In the genomic region with DNA sequence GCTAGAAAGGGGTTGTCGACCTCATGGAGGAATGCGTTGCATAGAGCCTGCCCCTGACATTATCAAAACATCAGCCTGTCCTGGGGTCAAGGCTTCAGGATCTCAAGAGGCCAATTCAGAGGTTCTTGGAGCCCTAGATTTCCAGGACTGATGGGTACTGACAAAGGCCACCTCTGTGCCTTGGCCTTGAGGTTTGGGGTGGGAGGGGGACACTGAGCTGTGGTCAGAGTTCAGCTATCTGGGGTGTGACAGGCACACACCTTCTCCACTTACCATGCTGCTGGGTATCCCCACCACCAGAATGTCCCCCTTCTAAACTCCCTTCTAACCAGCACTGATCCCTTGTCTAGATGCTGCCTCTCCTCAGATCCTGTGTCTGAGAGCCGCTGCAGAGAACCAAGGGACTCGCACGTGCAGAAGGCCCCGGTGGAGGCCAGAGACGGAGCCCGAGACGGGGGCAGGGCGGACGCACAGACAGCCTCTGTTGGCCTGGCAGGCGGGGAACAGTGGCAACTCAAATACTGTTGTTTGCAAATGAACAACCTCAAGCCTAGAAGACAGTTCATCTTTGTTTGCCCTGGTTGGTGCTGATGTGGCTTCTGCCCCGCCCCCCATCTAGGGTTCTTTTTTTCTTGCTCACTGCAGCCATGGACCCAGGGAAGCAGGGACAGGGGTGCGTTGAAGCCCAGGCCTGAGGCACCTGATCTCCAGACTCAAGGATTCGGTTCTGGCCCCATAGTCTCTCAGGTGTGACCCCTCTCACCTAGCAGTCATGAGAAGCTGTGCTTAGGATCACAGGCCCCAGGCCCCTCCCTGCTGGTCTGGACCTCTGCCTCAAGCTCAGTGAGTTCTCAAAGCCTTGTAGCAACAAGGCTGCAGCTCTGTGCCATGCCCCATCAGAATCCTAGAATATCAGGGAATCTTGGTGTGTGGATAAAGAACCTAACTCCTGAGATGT, we compare ENCODE assay signal across 1 cellular context.
TF ChIP-seq lines count a peak whose summit lies in the region.

No MANE protein-coding gene starts in this region.

TF ChIP-seq in HepG2, 621 proteins besides CTCF, POLR2A, EP300 and RAD21 (continues in another document):
- TF ChIP-seq ISL2 (CRISPR knock-in tag; IDR thresholded peaks at IDR 0.05) (peak; percentile 80; the same call in 1 of the 2 replicates), TCF7L2 (IDR thresholded peaks at IDR 0.05; ENCODE audit: low read depth, low read length) (no peak), ZNF546 (CRISPR knock-in tag; conservative IDR thresholded peaks at IDR 0.05) (no peak), YY1 (IDR thresholded peaks at IDR 0.05; ENCODE audit: insufficient read depth, insufficient replicate concordance, low read depth, low read length) (peak; percentile 34), HNF4A (CRISPR knock-in tag; IDR thresholded peaks at IDR 0.05) (peak; percentile 45), EZH2 (conservative IDR thresholded peaks at IDR 0.05; ENCODE audit: low read depth, low read length) (no peak), ATM (IDR thresholded peaks at IDR 0.05; ENCODE audit: borderline replicate concordance) (no peak), ZBTB7A (CRISPR knock-in tag; IDR thresholded peaks at IDR 0.05) (no peak; the same call in 1 of the 2 replicates), PRMT3 (CRISPR knock-in tag; IDR thresholded peaks at IDR 0.05; ENCODE audit: borderline replicate concordance, low read depth) (no peak), MXD4 (CRISPR knock-in tag; IDR thresholded peaks at IDR 0.05) (peak; percentile 46; the same call in 1 of the 2 replicates), WIZ (CRISPR knock-in tag; IDR thresholded peaks at IDR 0.05) (no peak), SPEN (CRISPR knock-in tag; IDR thresholded peaks at IDR 0.05; ENCODE audit: low read depth) (no peak), ZNF850 (CRISPR knock-in tag; conservative IDR thresholded peaks at IDR 0.05) (no peak), TP53 (CRISPR knock-in tag; conservative IDR thresholded peaks at IDR 0.05) (0 out of 2 replicates have a peak, but pooled peaks have one; percentile 51), ZNF30 (CRISPR knock-in tag; IDR thresholded peaks at IDR 0.05) (no peak), MTF2 (CRISPR knock-in tag; IDR thresholded peaks at IDR 0.05; ENCODE audit: borderline replicate concordance) (no peak), SALL1 (CRISPR knock-in tag; IDR thresholded peaks at IDR 0.05) (peak; percentile 76), ADNP (CRISPR knock-in tag; IDR thresholded peaks at IDR 0.05) (0 out of 2 replicates have a peak, but pooled peaks have one; percentile 53), HNRNPUL1 (IDR thresholded peaks at IDR 0.05; ENCODE audit: low read depth, low read length) (no peak), ZNF121 (CRISPR knock-in tag; IDR thresholded peaks at IDR 0.05) (no peak), ZNF569 (CRISPR knock-in tag; IDR thresholded peaks at IDR 0.05; ENCODE audit: borderline replicate concordance) (no peak), SOX13 (IDR thresholded peaks at IDR 0.05) (0 out of 2 replicates have a peak, but pooled peaks have one; percentile 48), SOX13 (CRISPR knock-in tag; conservative IDR thresholded peaks at IDR 0.05 in 1 of 2, IDR thresholded peaks at IDR 0.05 in 1 of 2) (peak in 1 of 2 experiments; percentile 87; a peak in 2 of 4 replicates), ZFX (CRISPR knock-in tag; IDR thresholded peaks at IDR 0.05; ENCODE audit: low read depth) (peak; percentile 79), ZNF572 (CRISPR knock-in tag; IDR thresholded peaks at IDR 0.05) (no peak), ZNF224 (CRISPR knock-in tag; IDR thresholded peaks at IDR 0.05) (no peak), MBNL3 (CRISPR knock-in tag; conservative IDR thresholded peaks at IDR 0.05) (no peak), ZNF781 (CRISPR knock-in tag; IDR thresholded peaks at IDR 0.05; ENCODE audit: borderline replicate concordance, not compliant biosample characterization) (no peak), XRCC5 (optimal IDR thresholded peaks at IDR 0.05; ENCODE audit: low read length) (peak; percentile 42), SNRNP70 (IDR thresholded peaks at IDR 0.05; ENCODE audit: low read depth, low read length) (no peak), NFATC3 (CRISPR knock-in tag; IDR thresholded peaks at IDR 0.05) (no peak), ZNF446 (CRISPR knock-in tag; IDR thresholded peaks at IDR 0.05) (no peak), SAFB2 (CRISPR knock-in tag; IDR thresholded peaks at IDR 0.05; ENCODE audit: borderline replicate concordance, low read depth) (0 out of 2 replicates have a peak, but pooled peaks have one; percentile 8), ZNF747 (CRISPR knock-in tag; IDR thresholded peaks at IDR 0.05; ENCODE audit: borderline replicate concordance) (0 out of 2 replicates have a peak, but pooled peaks have one; percentile 17), ZNF138 (CRISPR knock-in tag; IDR thresholded peaks at IDR 0.05; ENCODE audit: low read depth) (0 out of 2 replicates have a peak, but pooled peaks have one; percentile 27), ELF3 (CRISPR knock-in tag; IDR thresholded peaks at IDR 0.05) (0 out of 2 replicates have a peak, but pooled peaks have one; percentile 28)
- TF ChIP-seq, protein P1, sequence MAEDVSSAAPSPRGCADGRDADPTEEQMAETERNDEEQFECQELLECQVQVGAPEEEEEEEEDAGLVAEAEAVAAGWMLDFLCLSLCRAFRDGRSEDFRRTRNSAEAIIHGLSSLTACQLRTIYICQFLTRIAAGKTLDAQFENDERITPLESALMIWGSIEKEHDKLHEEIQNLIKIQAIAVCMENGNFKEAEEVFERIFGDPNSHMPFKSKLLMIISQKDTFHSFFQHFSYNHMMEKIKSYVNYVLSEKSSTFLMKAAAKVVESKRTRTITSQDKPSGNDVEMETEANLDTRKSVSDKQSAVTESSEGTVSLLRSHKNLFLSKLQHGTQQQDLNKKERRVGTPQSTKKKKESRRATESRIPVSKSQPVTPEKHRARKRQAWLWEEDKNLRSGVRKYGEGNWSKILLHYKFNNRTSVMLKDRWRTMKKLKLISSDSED (CRISPR knock-in tag; IDR thresholded peaks at IDR 0.05): no peak
- TF ChIP-seq, protein P2, sequence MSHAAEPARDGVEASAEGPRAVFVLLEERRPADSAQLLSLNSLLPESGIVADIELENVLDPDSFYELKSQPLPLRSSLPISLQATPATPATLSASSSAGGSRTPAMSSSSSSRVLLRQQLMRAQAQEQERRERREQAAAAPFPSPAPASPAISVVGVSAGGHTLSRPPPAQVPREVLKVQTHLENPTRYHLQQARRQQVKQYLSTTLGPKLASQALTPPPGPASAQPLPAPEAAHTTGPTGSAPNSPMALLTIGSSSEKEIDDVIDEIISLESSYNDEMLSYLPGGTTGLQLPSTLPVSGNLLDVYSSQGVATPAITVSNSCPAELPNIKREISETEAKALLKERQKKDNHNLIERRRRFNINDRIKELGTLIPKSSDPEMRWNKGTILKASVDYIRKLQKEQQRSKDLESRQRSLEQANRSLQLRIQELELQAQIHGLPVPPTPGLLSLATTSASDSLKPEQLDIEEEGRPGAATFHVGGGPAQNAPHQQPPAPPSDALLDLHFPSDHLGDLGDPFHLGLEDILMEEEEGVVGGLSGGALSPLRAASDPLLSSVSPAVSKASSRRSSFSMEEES (CRISPR knock-in tag; IDR thresholded peaks at IDR 0.05): no peak
- TF ChIP-seq, protein P3, sequence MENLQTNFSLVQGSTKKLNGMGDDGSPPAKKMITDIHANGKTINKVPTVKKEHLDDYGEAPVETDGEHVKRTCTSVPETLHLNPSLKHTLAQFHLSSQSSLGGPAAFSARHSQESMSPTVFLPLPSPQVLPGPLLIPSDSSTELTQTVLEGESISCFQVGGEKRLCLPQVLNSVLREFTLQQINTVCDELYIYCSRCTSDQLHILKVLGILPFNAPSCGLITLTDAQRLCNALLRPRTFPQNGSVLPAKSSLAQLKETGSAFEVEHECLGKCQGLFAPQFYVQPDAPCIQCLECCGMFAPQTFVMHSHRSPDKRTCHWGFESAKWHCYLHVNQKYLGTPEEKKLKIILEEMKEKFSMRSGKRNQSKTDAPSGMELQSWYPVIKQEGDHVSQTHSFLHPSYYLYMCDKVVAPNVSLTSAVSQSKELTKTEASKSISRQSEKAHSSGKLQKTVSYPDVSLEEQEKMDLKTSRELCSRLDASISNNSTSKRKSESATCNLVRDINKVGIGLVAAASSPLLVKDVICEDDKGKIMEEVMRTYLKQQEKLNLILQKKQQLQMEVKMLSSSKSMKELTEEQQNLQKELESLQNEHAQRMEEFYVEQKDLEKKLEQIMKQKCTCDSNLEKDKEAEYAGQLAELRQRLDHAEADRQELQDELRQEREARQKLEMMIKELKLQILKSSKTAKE (CRISPR knock-in tag; IDR thresholded peaks at IDR 0.05; ENCODE audit: borderline replicate concordance): peak; percentile 89
- TF ChIP-seq, protein P4, sequence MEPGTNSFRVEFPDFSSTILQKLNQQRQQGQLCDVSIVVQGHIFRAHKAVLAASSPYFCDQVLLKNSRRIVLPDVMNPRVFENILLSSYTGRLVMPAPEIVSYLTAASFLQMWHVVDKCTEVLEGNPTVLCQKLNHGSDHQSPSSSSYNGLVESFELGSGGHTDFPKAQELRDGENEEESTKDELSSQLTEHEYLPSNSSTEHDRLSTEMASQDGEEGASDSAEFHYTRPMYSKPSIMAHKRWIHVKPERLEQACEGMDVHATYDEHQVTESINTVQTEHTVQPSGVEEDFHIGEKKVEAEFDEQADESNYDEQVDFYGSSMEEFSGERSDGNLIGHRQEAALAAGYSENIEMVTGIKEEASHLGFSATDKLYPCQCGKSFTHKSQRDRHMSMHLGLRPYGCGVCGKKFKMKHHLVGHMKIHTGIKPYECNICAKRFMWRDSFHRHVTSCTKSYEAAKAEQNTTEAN (CRISPR knock-in tag; conservative IDR thresholded peaks at IDR 0.05): peak; percentile 69
- TF ChIP-seq, protein P5, sequence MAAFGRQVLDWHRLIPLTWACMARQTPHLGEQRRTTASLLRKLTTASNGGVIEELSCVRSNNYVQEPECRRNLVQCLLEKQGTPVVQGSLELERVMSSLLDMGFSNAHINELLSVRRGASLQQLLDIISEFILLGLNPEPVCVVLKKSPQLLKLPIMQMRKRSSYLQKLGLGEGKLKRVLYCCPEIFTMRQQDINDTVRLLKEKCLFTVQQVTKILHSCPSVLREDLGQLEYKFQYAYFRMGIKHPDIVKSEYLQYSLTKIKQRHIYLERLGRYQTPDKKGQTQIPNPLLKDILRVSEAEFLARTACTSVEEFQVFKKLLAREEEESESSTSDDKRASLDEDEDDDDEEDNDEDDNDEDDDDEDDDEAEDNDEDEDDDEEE (CRISPR knock-in tag; IDR thresholded peaks at IDR 0.05): 0 out of 2 replicates have a peak, but pooled peaks have one; percentile 16
- TF ChIP-seq, protein P6, sequence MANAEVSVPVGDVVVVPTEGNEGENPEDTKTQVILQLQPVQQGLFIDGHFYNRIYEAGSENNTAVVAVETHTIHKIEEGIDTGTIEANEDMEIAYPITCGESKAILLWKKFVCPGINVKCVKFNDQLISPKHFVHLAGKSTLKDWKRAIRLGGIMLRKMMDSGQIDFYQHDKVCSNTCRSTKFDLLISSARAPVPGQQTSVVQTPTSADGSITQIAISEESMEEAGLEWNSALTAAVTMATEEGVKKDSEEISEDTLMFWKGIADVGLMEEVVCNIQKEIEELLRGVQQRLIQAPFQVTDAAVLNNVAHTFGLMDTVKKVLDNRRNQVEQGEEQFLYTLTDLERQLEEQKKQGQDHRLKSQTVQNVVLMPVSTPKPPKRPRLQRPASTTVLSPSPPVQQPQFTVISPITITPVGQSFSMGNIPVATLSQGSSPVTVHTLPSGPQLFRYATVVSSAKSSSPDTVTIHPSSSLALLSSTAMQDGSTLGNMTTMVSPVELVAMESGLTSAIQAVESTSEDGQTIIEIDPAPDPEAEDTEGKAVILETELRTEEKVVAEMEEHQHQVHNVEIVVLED (CRISPR knock-in tag; IDR thresholded peaks at IDR 0.05; ENCODE audit: borderline replicate concordance): peak; percentile 24; the same call in 1 of the 2 replicates
- TF ChIP-seq, protein P7, sequence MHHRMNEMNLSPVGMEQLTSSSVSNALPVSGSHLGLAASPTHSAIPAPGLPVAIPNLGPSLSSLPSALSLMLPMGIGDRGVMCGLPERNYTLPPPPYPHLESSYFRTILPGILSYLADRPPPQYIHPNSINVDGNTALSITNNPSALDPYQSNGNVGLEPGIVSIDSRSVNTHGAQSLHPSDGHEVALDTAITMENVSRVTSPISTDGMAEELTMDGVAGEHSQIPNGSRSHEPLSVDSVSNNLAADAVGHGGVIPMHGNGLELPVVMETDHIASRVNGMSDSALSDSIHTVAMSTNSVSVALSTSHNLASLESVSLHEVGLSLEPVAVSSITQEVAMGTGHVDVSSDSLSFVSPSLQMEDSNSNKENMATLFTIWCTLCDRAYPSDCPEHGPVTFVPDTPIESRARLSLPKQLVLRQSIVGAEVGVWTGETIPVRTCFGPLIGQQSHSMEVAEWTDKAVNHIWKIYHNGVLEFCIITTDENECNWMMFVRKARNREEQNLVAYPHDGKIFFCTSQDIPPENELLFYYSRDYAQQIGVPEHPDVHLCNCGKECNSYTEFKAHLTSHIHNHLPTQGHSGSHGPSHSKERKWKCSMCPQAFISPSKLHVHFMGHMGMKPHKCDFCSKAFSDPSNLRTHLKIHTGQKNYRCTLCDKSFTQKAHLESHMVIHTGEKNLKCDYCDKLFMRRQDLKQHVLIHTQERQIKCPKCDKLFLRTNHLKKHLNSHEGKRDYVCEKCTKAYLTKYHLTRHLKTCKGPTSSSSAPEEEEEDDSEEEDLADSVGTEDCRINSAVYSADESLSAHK (CRISPR knock-in tag; IDR thresholded peaks at IDR 0.05; ENCODE audit: borderline replicate concordance): no peak
- TF ChIP-seq, protein P8, sequence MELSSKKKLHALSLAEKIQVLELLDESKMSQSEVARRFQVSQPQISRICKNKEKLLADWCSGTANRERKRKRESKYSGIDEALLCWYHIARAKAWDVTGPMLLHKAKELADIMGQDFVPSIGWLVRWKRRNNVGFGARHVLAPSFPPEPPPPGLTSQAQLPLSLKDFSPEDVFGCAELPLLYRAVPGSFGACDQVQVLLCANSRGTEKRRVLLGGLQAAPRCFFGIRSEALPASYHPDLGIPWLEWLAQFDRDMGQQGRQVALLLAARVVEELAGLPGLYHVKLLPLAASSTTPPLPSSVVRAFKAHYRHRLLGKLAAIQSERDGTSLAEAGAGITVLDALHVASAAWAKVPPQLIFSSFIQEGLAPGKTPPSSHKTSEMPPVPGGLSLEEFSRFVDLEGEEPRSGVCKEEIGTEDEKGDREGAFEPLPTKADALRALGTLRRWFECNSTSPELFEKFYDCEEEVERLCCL (CRISPR knock-in tag; IDR thresholded peaks at IDR 0.05; ENCODE audit: borderline replicate concordance): no peak
- TF ChIP-seq, protein P9, sequence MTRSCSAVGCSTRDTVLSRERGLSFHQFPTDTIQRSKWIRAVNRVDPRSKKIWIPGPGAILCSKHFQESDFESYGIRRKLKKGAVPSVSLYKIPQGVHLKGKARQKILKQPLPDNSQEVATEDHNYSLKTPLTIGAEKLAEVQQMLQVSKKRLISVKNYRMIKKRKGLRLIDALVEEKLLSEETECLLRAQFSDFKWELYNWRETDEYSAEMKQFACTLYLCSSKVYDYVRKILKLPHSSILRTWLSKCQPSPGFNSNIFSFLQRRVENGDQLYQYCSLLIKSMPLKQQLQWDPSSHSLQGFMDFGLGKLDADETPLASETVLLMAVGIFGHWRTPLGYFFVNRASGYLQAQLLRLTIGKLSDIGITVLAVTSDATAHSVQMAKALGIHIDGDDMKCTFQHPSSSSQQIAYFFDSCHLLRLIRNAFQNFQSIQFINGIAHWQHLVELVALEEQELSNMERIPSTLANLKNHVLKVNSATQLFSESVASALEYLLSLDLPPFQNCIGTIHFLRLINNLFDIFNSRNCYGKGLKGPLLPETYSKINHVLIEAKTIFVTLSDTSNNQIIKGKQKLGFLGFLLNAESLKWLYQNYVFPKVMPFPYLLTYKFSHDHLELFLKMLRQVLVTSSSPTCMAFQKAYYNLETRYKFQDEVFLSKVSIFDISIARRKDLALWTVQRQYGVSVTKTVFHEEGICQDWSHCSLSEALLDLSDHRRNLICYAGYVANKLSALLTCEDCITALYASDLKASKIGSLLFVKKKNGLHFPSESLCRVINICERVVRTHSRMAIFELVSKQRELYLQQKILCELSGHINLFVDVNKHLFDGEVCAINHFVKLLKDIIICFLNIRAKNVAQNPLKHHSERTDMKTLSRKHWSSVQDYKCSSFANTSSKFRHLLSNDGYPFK (CRISPR knock-in tag; IDR thresholded peaks at IDR 0.05; ENCODE audit: borderline replicate concordance): no peak; the same call in 1 of the 2 replicates
